Comparison of ENCODE assay signal across 13 cellular contexts in the genomic region with DNA sequence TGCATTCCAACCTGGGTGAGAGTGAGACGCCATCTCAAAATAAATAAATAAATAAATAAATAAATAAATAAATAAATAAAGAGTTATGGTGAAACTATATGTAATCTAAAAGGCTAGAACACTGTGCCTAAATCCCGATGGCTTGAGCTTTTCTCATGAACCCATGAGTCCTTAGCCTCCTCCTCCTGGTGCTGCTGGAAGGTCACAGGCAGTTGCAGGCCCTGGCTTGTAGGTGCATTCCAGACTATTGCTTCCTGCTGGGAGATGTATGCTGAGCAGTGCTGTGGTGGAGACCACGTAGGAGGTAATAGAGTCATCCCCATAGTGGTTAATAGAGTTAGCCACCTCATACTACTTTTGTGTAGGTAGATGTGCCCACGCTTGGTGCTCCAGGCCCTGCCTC. TPM values are rescaled to one million over a fixed set of nuclear protein-coding genes. Genes with fewer than 3 reads are reported as not detected.
DNase-seq lines count a peak whose midpoint lies in the region; ATAC-seq, FAIRE-seq and TF ChIP-seq lines count a peak whose summit lies in the region.
"Had no signal": no experiment of that assay in that cellular context is flagged by ENCODE, and none has a peak within 500 bp of the region (broad histone marks: within the 10 kb centered on the region; RNA-seq: fewer than 3 reads in every experiment).

No MANE protein-coding gene starts in this region.

- H3K27ac ChIP-seq in Panc1 (ENCODE audit: low read length): peak overlapping the region; percentile 97
- H3K27ac ChIP-seq in pancreas: peak overlapping the region in 3 of 4 donors; percentile 65 to 74 (median 74)

- H3K4me1 ChIP-seq in Panc1 (ENCODE audit: control insufficient read depth, insufficient read depth, low read length) (peaks cover 68% of the 10 kb centered on the region), pancreas (no peaks in the 10 kb centered on the region)

- POLR2A ChIA-PET in Panc1 (lab: Charles Lee): interaction anchor here (0.6 kb wide), 1 partner anchor 9 kb away, joined by 18 read pairs; no protein-coding TSS in a partner anchor

- no peaks in the 10 kb centered on the region for H3K36me3 ChIP-seq in Panc1 (ENCODE audit: control insufficient read depth, insufficient read depth, low read length)
- no peaks in the 10 kb centered on the region for H3K36me3 ChIP-seq in pancreas

- WGBS in pancreas, 2 donors: 83 to 94% methylated on average over 4 of the region's 4 CpGs

- DNase-seq in Daoy (ENCODE audit: low read depth) (peak; percentile 38), Panc1 (ENCODE audit: low read depth, low spot score) (no peak), epithelial cell of esophagus (ENCODE audit: low read depth) (peak; percentile 97), pancreas (no peak), NCI-H1105 (lab: John Stamatoyannopoulos, UW) (no peak), T-helper 1 cell (no peak), head of caudate nucleus (no peak), KG1 (lab: John Stamatoyannopoulos, UW) (no peak)
- DNase-seq: activated naive CD4-positive, alpha-beta T cell treated with anti-CD3 and anti-CD28 coated beads, Interleukin-2, amount 10 ng/mL, durations not matched to agents 7 days and 5 days; HFFc6; NCI-H187; SIG-M5 had no signal

- BruUV-seq in Panc1 (replicated peaks; lab: Mats Ljungman, UMichigan): no TSS peak

- intact Hi-C loops in Panc1 (cut with micrococcal nuclease; ENCODE audit: unreplicated experiment) (no loop called here), pancreas (cut with DNase I) (loop anchor here in 1 of 3 donors (10.0 kb wide), 1 partner anchor 46 kb away; no protein-coding TSS in a partner anchor), head of caudate nucleus (cut with DNase I) (no loop called here)

- H3K9me3 ChIP-seq in Panc1 (ENCODE audit: control insufficient read depth, insufficient read depth, low read depth, low read length) (no peaks in the 10 kb centered on the region), pancreas (no peaks in the 10 kb centered on the region)

- CTCF ChIA-PET in Panc1 (lab: Charles Lee): no interaction called here

- no peak for TF ChIP-seq CTCF in Panc1 (IDR thresholded peaks at IDR 0.05)
- no peak for TF ChIP-seq CTCF in epithelial cell of esophagus (IDR thresholded peaks at IDR 0.05; ENCODE audit: insufficient read depth, low read depth, low read length, missing control alignments)
- no peak for TF ChIP-seq CTCF in pancreas (IDR thresholded peaks at IDR 0.05)

- ATAC-seq in Panc1 (peak; percentile 22; the same call in 1 of the 2 replicates), pancreas (peak in 2 of 4 donors; percentile 30 to 35)

- H3K27me3 ChIP-seq in Panc1 (ENCODE audit: control insufficient read depth, insufficient read depth, low read length) (no peaks in the 10 kb centered on the region), pancreas (no peaks in the 10 kb centered on the region)

- no peak overlapping the region for H3K4me3 ChIP-seq in Panc1 (ENCODE audit: low read depth in 2 of 2, low read length in 2 of 2)
- no peak overlapping the region for H3K4me3 ChIP-seq in epithelial cell of esophagus (ENCODE audit: low read length)
- H3K4me3 ChIP-seq in pancreas: no peak overlapping the region

- in situ Hi-C loops in Panc1 (cut with HindIII; ENCODE audit: low pct_unique_long_range_greater_than_20kb, low sequenced_read_pairs): no loop called here

- no peak for FAIRE-seq in pancreas (lab: Jason Lieb, UNC)
- FAIRE-seq: islet of Langerhans had no signal

RNA-seq across cellular contexts. Expression of gene PTK7, which starts 12.5 kb away (rescaled TPM):
- 59.8 and 61.8 TPM in 2 replicates for total RNA-seq in Daoy (2014; rRNA removed; shearing (Covaris generic))
- total RNA-seq in Panc1 (2021; ENCODE audit: unreplicated experiment) (240 TPM), pancreas (10 to 100 TPM in 5 of 6 donors, 1 to 10 TPM in 1; 9.8 to 44.2 (median 15.8) TPM)
- polyA plus RNA-seq in Panc1 (2012; ENCODE audit: insufficient read length): 281 TPM
- polyA plus RNA-seq in pancreas: 10 to 100 TPM; 21.7 to 33.1 TPM

RNA-seq across cellular contexts. Expression of gene KLC4, which starts 29.2 kb away (rescaled TPM):
- 14.8 and 18.9 TPM in 2 replicates for total RNA-seq in Daoy (2014; rRNA removed; shearing (Covaris generic))
- 22.6 TPM for total RNA-seq in Panc1 (2021; ENCODE audit: unreplicated experiment)
- polyA plus RNA-seq in Panc1 (2012; ENCODE audit: insufficient read length): 21.8 TPM
- 10 to 100 TPM; 11.3 to 24.2 (median 15.4) TPM for total RNA-seq in pancreas
- polyA plus RNA-seq in pancreas: 10 to 100 TPM; 33.0 to 46.1 TPM

RNA-seq across cellular contexts. Expression of gene MRPL2, which starts 29.4 kb away (rescaled TPM):
- 51.3 and 57.0 TPM in 2 replicates for total RNA-seq in Daoy (2014; rRNA removed; shearing (Covaris generic))
- total RNA-seq in Panc1 (2021; ENCODE audit: unreplicated experiment) (65.6 TPM), pancreas (10 to 100 TPM; 19.9 to 31.6 (median 25.7) TPM)
- 99.3 TPM for polyA plus RNA-seq in Panc1 (2012; ENCODE audit: insufficient read length)
- 10 to 100 TPM; 55.2 to 65.8 TPM for polyA plus RNA-seq in pancreas

RNA-seq across cellular contexts. Expression of gene CUL7, which starts 35.0 kb away (rescaled TPM):
- total RNA-seq in Daoy (2014; rRNA removed; shearing (Covaris generic)): 24.2 and 28.4 TPM in 2 replicates
- total RNA-seq in Panc1 (2021; ENCODE audit: unreplicated experiment) (32.1 TPM), pancreas (10 to 100 TPM in 4 of 6 donors, 1 to 10 TPM in 2; 8.6 to 21.4 (median 12.2) TPM)
- 30.5 TPM for polyA plus RNA-seq in Panc1 (2012; ENCODE audit: insufficient read length)
- polyA plus RNA-seq in pancreas: 10 to 100 TPM; 17.1 to 20.4 TPM

Comparison
In these comparisons a context has a peak if more than half of its experiments do, and no peak if none do; other contexts are left out.
1. DNase-seq: peak in Daoy (single experiment) and epithelial cell of esophagus (single experiment); none in Panc1 (single experiment), pancreas (0 of 6), NCI-H1105 (single experiment), T-helper 1 cell (0 of 5), head of caudate nucleus (0 of 42) and KG1 (single experiment).